Comparison of ENCODE assay signal across 12 cellular contexts in genomic region chrX:66408507-66408906, GRCh38.
DNase-seq lines count a peak whose midpoint lies in the region; ATAC-seq and TF ChIP-seq lines count a peak whose summit lies in the region.
"Had no signal": no experiment of that assay in that cellular context is flagged by ENCODE, and none has a peak within 500 bp of the region (broad histone marks: within the 10 kb centered on the region; RNA-seq: fewer than 3 reads in every experiment).

No MANE protein-coding gene starts in this region.

- TF ChIP-seq CTCF in fibroblast of the aortic adventitia (IDR thresholded peaks at IDR 0.05; ENCODE audit: insufficient read depth, low read length), result peak; percentile 7
- TF ChIP-seq CTCF in psoas muscle (IDR thresholded peaks at IDR 0.05), result no peak

- H3K4me1 ChIP-seq in psoas muscle, result no peaks in the 10 kb centered on the region
- H3K4me1 ChIP-seq: foreskin keratinocyte had no signal

- H3K9me3 ChIP-seq in psoas muscle, result no peaks in the 10 kb centered on the region

- intact Hi-C loops in psoas muscle (cut with DNase I), result no loop called here

- peaks cover 0 to 6% (median 0%) of the 10 kb centered on the region in 3 donors for H3K27me3 ChIP-seq in psoas muscle (ENCODE audit: insufficient read depth in 3 of 3, low read length in 2 of 3)
- H3K27me3 ChIP-seq: foreskin keratinocyte had no signal

- H3K36me3 ChIP-seq in psoas muscle (ENCODE audit: insufficient read depth in 1 of 2, low read depth in 1 of 2), result no peaks in the 10 kb centered on the region

- DNase-seq in NCI-H510A treated with DMSO at 0.1 percent for 48 hours (lab: John Stamatoyannopoulos, UW) (peak; percentile 0), NCI-H510A (lab: John Stamatoyannopoulos, UW) (no peak), HT-29 (ENCODE audit: low spot score) (peak; percentile 63), fibroblast of the aortic adventitia (ENCODE audit: low read depth) (no peak), psoas muscle (no peak), iPS-NIHi11 (ENCODE audit: low spot score) (no peak)
- DNase-seq: activated CD4-positive, CD25-positive, alpha-beta regulatory T cell; foreskin keratinocyte; GM23248; NCI-H187 had no signal

- H3K27ac ChIP-seq in psoas muscle, result no peak overlapping the region
- H3K27ac ChIP-seq: foreskin keratinocyte, GM23248 had no signal

- H3K4me3 ChIP-seq in fibroblast of the aortic adventitia (ENCODE audit: low read depth, low read length) (no peak overlapping the region), psoas muscle (no peak overlapping the region)
- H3K4me3 ChIP-seq: GM23248 had no signal

- ATAC-seq in GM19463 (IDR thresholded peaks at IDR 0.05; ENCODE audit: unreplicated experiment) (peak; percentile 77), psoas muscle (no peak), HG03196 (IDR thresholded peaks at IDR 0.05; ENCODE audit: unreplicated experiment) (no peak)
- ATAC-seq: foreskin keratinocyte had no signal

- 40 to 56% (median 43%) methylated on average over 3 of the region's 3 CpGs for WGBS in psoas muscle, 3 donors

Comparison
In these comparisons a context has a peak if more than half of its experiments do, and no peak if none do; other contexts are left out.
1. DNase-seq: peak in NCI-H510A treated with DMSO at 0.1 percent for 48 hours (single experiment) and HT-29 (single experiment); none in NCI-H510A (single experiment), fibroblast of the aortic adventitia (single experiment), psoas muscle (0 of 2) and iPS-NIHi11 (single experiment).